In the genomic region with DNA sequence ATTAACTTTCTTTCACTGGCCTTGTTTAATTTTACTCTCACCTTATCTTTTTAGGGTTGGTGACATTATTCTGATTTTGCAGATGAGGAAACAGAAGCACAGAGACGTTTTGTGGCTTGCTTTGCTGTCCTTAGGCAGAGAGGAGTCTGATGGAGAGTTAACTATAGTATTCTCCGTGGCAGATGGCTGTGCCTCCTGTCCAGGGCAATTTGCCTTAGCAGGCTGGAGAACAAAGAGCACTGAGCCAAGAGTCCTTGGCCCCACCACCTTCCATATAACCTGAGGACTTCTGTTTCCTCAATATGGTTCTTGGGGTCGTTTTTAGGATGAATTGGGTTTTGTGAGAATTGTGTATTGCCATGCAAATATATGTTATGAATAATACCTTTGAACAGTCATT, we compare ENCODE assay signal across 1 cellular context.
TF ChIP-seq lines count a peak whose summit lies in the region.

No MANE protein-coding gene starts in this region.

TF ChIP-seq in endothelial cell of umbilical vein, 7 proteins besides CTCF, POLR2A, EP300 and RAD21:
- no peak for TF ChIP-seq JUN (IDR thresholded peaks at IDR 0.05; ENCODE audit: borderline replicate concordance, insufficient read depth, insufficient read length, low read depth)
- no peak for TF ChIP-seq MYC (IDR thresholded peaks at IDR 0.05; ENCODE audit: low read depth, low read length)
- TF ChIP-seq FOS (IDR thresholded peaks at IDR 0.05; ENCODE audit: borderline replicate concordance, insufficient read depth, low read length): no peak
- TF ChIP-seq, protein P1, sequence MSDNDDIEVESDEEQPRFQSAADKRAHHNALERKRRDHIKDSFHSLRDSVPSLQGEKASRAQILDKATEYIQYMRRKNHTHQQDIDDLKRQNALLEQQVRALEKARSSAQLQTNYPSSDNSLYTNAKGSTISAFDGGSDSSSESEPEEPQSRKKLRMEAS (IDR thresholded peaks at IDR 0.05; ENCODE audit: insufficient read depth, insufficient read length): no peak
- TF ChIP-seq POLR2AphosphoS5 (IDR thresholded peaks at IDR 0.05; ENCODE audit: insufficient read depth, low read depth, low read length): no peak
- no peak for TF ChIP-seq GATA2 (IDR thresholded peaks at IDR 0.05; ENCODE audit: insufficient read depth, insufficient read length, low read depth, low read length)
- no peak for TF ChIP-seq EZH2 (IDR thresholded peaks at IDR 0.05; ENCODE audit: borderline replicate concordance, low read depth, low read length, severe bottlenecking)
